9 cellular contexts compared by ENCODE assay signal in the genomic region with DNA sequence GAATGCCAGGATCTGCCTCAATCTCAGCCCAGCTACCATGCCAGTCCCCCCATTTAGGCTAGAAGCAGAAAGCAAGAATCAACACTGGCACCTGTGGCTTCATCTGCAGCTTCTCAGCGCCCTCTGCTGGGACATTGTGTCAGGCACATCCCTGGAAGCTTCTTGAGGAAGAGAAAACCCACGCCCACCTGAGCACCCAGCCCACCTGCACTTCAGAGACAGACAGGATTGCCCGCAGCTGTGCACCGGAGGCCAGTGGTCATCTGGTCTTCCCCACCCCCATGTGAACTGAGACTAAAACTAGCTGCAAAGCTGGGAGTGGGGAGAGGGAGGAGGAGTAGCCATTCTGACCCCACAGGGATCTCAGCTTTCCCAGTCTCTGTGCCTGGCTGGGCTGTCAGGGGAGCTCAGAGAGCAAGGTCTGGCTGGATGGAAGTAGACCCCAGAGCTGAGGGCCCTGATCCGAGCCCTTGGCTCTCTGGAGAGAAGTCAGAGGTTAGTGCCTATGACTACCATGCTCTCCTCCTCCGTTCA.
A peak's percentile ranks its signal among the peaks of the same experiment; 100 is the strongest.
DNase-seq lines count a peak whose midpoint lies in the region; ATAC-seq, FAIRE-seq and TF ChIP-seq lines count a peak whose summit lies in the region.
"Had no signal": no experiment of that assay in that cellular context is flagged by ENCODE, and none has a peak within 500 bp of the region (broad histone marks: within the 10 kb centered on the region; RNA-seq: fewer than 3 reads in every experiment).

No MANE protein-coding gene starts in this region.

- H3K4me1 Mint-ChIP-seq in activated T-helper 17 cell treated with anti-CD3 and anti-CD28 coated beads, Interleukin-2, amount 50 U/mL, for 72 hours = no peaks in the 10 kb centered on the region

- no peaks in the 10 kb centered on the region for H3K36me3 ChIP-seq in HAP-1 (replicated peaks)
- H3K36me3 ChIP-seq in prostate gland = no peaks in the 10 kb centered on the region

- H3K4me1 ChIP-seq in HAP-1 (peaks cover 5% of the 10 kb centered on the region; the same call in 1 of the 2 replicates), prostate gland (replicated peaks) (no peaks in the 10 kb centered on the region)

- TF ChIP-seq CTCF in D721Med (IDR thresholded peaks at IDR 0.05; ENCODE audit: insufficient read depth, missing control alignments) (peak; percentile 82), prostate gland (IDR thresholded peaks at IDR 0.05) (peak in 3 of 4 experiments; percentile 22 to 43 (median 30))

- 46% methylated on average over 4 of the region's 6 CpGs for WGBS in prostate gland

- in situ Hi-C loops in HAP-1 (cut with MboI; ENCODE audit: low sequenced_read_pairs) = loop anchor here (10.0 kb wide), 1 partner anchor 334 kb away; no protein-coding TSS in a partner anchor

- peaks cover 12% of the 10 kb centered on the region for H3K27me3 Mint-ChIP-seq in activated T-helper 17 cell treated with anti-CD3 and anti-CD28 coated beads, Interleukin-2, amount 50 U/mL, for 72 hours

- H3K4me3 Mint-ChIP-seq in activated T-helper 17 cell treated with anti-CD3 and anti-CD28 coated beads, Interleukin-2, amount 50 U/mL, for 72 hours = no peak overlapping the region

- peak; percentile 72 for DNase-seq in D721Med (ENCODE audit: insufficient read length, low spot score)
- DNase-seq in HAP-1 (ENCODE audit: low spot score in 2 of 2) = peak; percentile 62 to 86
- DNase-seq in NCI-H774 (lab: John Stamatoyannopoulos, UW) = peak; percentile 44
- peak; percentile 25 for DNase-seq in glomerular visceral epithelial cell (ENCODE audit: extremely low spot score)
- peak; percentile 22 for DNase-seq in prostate gland (ENCODE audit: low spot score)
- DNase-seq in GOT3 (lab: John Stamatoyannopoulos, UW) = no peak

- H3K36me3 Mint-ChIP-seq in activated T-helper 17 cell treated with anti-CD3 and anti-CD28 coated beads, Interleukin-2, amount 50 U/mL, for 72 hours (ENCODE audit: low read depth) = no peaks in the 10 kb centered on the region

- H3K4me3 ChIP-seq in HAP-1 (no peak overlapping the region), prostate gland (no peak overlapping the region)
- H3K4me3 ChIP-seq: SK-N-MC had no signal

- FAIRE-seq in D721Med (lab: Jason Lieb, UNC) = no peak

- H3K9me3 ChIP-seq in HAP-1 = no peaks in the 10 kb centered on the region
- no peaks in the 10 kb centered on the region for H3K9me3 ChIP-seq in prostate gland

- no peak for TF ChIP-seq POLR2A in prostate gland (IDR thresholded peaks at IDR 0.05)

- ATAC-seq in activated T-helper 17 cell treated with anti-CD3 and anti-CD28 coated beads, Interleukin-2, amount 50 U/mL, for 72 hours (replicated peaks) = peak; percentile 24
- ATAC-seq in HG03135 (IDR thresholded peaks at IDR 0.05; ENCODE audit: unreplicated experiment) = no peak

- no peak overlapping the region for H3K27ac ChIP-seq in prostate gland
- H3K27ac ChIP-seq: SK-N-MC had no signal

- H3K27ac Mint-ChIP-seq in activated T-helper 17 cell treated with anti-CD3 and anti-CD28 coated beads, Interleukin-2, amount 50 U/mL, for 72 hours = no peak overlapping the region

- intact Hi-C loops in prostate gland (cut with DNase I) = no loop called here

- H3K9me3 Mint-ChIP-seq in activated T-helper 17 cell treated with anti-CD3 and anti-CD28 coated beads, Interleukin-2, amount 50 U/mL, for 72 hours = no peaks in the 10 kb centered on the region

- H3K27me3 ChIP-seq in HAP-1 (ENCODE audit: low read depth) = no peaks in the 10 kb centered on the region
- no peaks in the 10 kb centered on the region for H3K27me3 ChIP-seq in prostate gland (replicated peaks; ENCODE audit: insufficient read depth)
